In genomic region chr19:44968118-44968517, GRCh38 we compare ENCODE assay signal across 26 cellular contexts. TPM values are rescaled to one million over a fixed set of nuclear protein-coding genes. Genes with fewer than 3 reads are reported as not detected.
"Had no signal": no experiment of that assay in that cellular context is flagged by ENCODE, and none has a peak within 500 bp of the region (broad histone marks: within the 10 kb centered on the region; RNA-seq: fewer than 3 reads in every experiment).

No MANE protein-coding gene starts in this region.

- H3K4me3 ChIP-seq: coronary artery, esophagus muscularis mucosa, gastrocnemius medialis, hepatocyte, lung, pancreas, psoas muscle, thyroid gland had no signal

- H3K27me3 Mint-ChIP-seq: natural killer cell treated with Interleukin-12 subunit alpha and Interleukin-12 subunit beta and Interleukin-15 and Interleukin-18, amount 100 ng/mL, for 72 hours; type B pancreatic cell had no signal

- H3K27ac Mint-ChIP-seq: type B pancreatic cell had no signal

- H3K4me3 Mint-ChIP-seq: natural killer cell treated with Interleukin-12 subunit alpha and Interleukin-12 subunit beta and Interleukin-15 and Interleukin-18, amount 100 ng/mL, for 72 hours; type B pancreatic cell had no signal

- DNase-seq: effector memory CD4-positive, alpha-beta T cell; gastrocnemius medialis; left colon; left ventricle myocardium superior; mesenchymal stem cell; midbrain; occipital lobe; pancreas; psoas muscle; stimulated activated CD4-positive, alpha-beta T cell treated with anti-CD3 and anti-CD28 coated beads, Interleukin-2, amount 100 ng/mL, for 24 hours; stimulated activated CD4-positive, alpha-beta T cell treated with anti-CD3 and anti-CD28 coated beads, Interleukin-4, amount 100 ng/mL, for 4 hours; stimulated activated naive CD4-positive, alpha-beta T cell treated with Interleukin-2 at 50 U/mL for 16 hours; thyroid gland had no signal

- H3K9me3 Mint-ChIP-seq: natural killer cell treated with Interleukin-12 subunit alpha and Interleukin-12 subunit beta and Interleukin-15 and Interleukin-18, amount 100 ng/mL, for 72 hours; type B pancreatic cell had no signal

- H3K27ac ChIP-seq: coronary artery, epithelial cell of prostate, esophagus muscularis mucosa, gastrocnemius medialis, hepatocyte, pancreas, psoas muscle, thyroid gland had no signal

- H3K27me3 ChIP-seq: esophagus muscularis mucosa, gastrocnemius medialis, hepatocyte, pancreas, thyroid gland had no signal

RNA-seq across cellular contexts. Expression of gene APOC2, which starts 22.3 kb away (rescaled TPM):
- total RNA-seq: chondrocyte, dermis microvascular lymphatic vessel endothelial cell, esophagus muscularis mucosa, fibroblast of villous mesenchyme, kidney epithelial cell, left ventricle myocardium superior, skeletal muscle tissue had no signal

RNA-seq across cellular contexts. Expression of gene APOC4, which starts 26.1 kb away (rescaled TPM):
- total RNA-seq: chondrocyte; dermis microvascular lymphatic vessel endothelial cell; esophagus muscularis mucosa; fibroblast of villous mesenchyme; gastrocnemius medialis; hepatocyte; kidney epithelial cell; left colon; left ventricle myocardium superior; lung; natural killer cell treated with Interleukin-12 subunit alpha and Interleukin-12 subunit beta and Interleukin-15 and Interleukin-18, amount 100 ng/mL, for 72 hours; occipital lobe; psoas muscle; sciatic nerve; skeletal muscle tissue; thyroid gland had no signal

RNA-seq across cellular contexts. Expression of gene APOC1, which starts 53.7 kb away (rescaled TPM):
- total RNA-seq: natural killer cell treated with Interleukin-12 subunit alpha and Interleukin-12 subunit beta and Interleukin-15 and Interleukin-18, amount 100 ng/mL, for 72 hours had no signal
